ENCODE assay signal across 32 cellular contexts in genomic region chr6:152484806-152485205, GRCh38.
"Had no signal": no experiment of that assay in that cellular context is flagged by ENCODE, and none has a peak within 500 bp of the region (broad histone marks: within the 10 kb centered on the region; RNA-seq: fewer than 3 reads in every experiment).

No MANE protein-coding gene starts in this region.

- H3K9me3 ChIP-seq: adrenal gland, body of pancreas, esophagus muscularis mucosa, gastroesophageal sphincter had no signal

- H3K4me3 Mint-ChIP-seq: activated CD4-positive, alpha-beta memory T cell treated with anti-CD3 and anti-CD28 coated beads for 36 hours; activated CD4-positive, alpha-beta T cell treated with anti-CD3 and anti-CD28 coated beads for 36 hours; activated CD4-positive, alpha-beta T cell treated with anti-CD3 and anti-CD28 coated beads, Interleukin-2, amount 10 ng/mL, durations not matched to agents 24 days and 14 days; activated CD8-positive, alpha-beta memory T cell treated with anti-CD3 and anti-CD28 coated beads, Interleukin-2, amount 10 ng/mL, durations not matched to agents 7 days and 5 days; activated CD8-positive, alpha-beta T cell treated with anti-CD3 and anti-CD28 coated beads, Interleukin-2, amount 10 ng/mL, durations not matched to agents 7 days and 5 days; activated naive CD4-positive, alpha-beta T cell treated with anti-CD3 and anti-CD28 coated beads for 36 hours; activated naive CD4-positive, alpha-beta T cell treated with anti-CD3 and anti-CD28 coated beads, Interleukin-2, amount 50 U/mL, for 24 hours; activated naive CD8-positive, alpha-beta T cell treated with anti-CD3 and anti-CD28 coated beads for 36 hours; activated naive CD8-positive, alpha-beta T cell treated with anti-CD3 and anti-CD28 coated beads, Interleukin-2, amount 50 U/mL, for 24 hours; activated T-helper 1 cell treated with anti-CD3 and anti-CD28 coated beads, Interleukin-12 subunit alpha, Interleukin-12 subunit beta, Interleukin-2, Interleukin-4 antibody, amounts not matched to agents 30 ng/mL and 10 ng/mL and 1 ng/mL, durations not matched to agents 14 hours and 24 hours and 36 hours; endodermal cell had no signal

- H3K36me3 ChIP-seq: adrenal gland, gastroesophageal sphincter had no signal

- FAIRE-seq: colon had no signal

- H3K27ac ChIP-seq: adrenal gland, body of pancreas, dorsolateral prefrontal cortex, esophagus muscularis mucosa, gastroesophageal sphincter had no signal

- H3K9me3 Mint-ChIP-seq: activated CD4-positive, alpha-beta memory T cell treated with anti-CD3 and anti-CD28 coated beads for 36 hours; activated CD4-positive, alpha-beta T cell treated with anti-CD3 and anti-CD28 coated beads, Interleukin-2, amount 10 ng/mL, durations not matched to agents 24 days and 14 days; activated naive CD4-positive, alpha-beta T cell treated with anti-CD3 and anti-CD28 coated beads for 36 hours; activated naive CD4-positive, alpha-beta T cell treated with anti-CD3 and anti-CD28 coated beads, Interleukin-2, amount 50 U/mL, for 24 hours; activated naive CD8-positive, alpha-beta T cell treated with anti-CD3 and anti-CD28 coated beads for 36 hours; activated naive CD8-positive, alpha-beta T cell treated with anti-CD3 and anti-CD28 coated beads, Interleukin-2, amount 50 U/mL, for 24 hours; activated T-helper 1 cell treated with anti-CD3 and anti-CD28 coated beads, Interleukin-12 subunit alpha, Interleukin-12 subunit beta, Interleukin-2, Interleukin-4 antibody, amounts not matched to agents 30 ng/mL and 10 ng/mL and 1 ng/mL, durations not matched to agents 14 hours and 24 hours and 36 hours; activated T-helper 2 cell treated with anti-CD3 and anti-CD28 coated beads, Interferon-gamma antibody, Interleukin-2, Interleukin-4, amounts not matched to agents 10 μg/mL and 5 μg/mL and 100 μg/mL, durations not matched to agents 14 hours and 24 hours and 36 hours; endodermal cell had no signal

- H3K4me1 Mint-ChIP-seq: activated CD4-positive, alpha-beta T cell treated with anti-CD3 and anti-CD28 coated beads for 36 hours; activated CD8-positive, alpha-beta memory T cell treated with anti-CD3 and anti-CD28 coated beads, Interleukin-2, amount 10 ng/mL, durations not matched to agents 7 days and 5 days; activated naive CD4-positive, alpha-beta T cell treated with anti-CD3 and anti-CD28 coated beads, Interleukin-2, amount 50 U/mL, for 24 hours; activated naive CD8-positive, alpha-beta T cell treated with anti-CD3 and anti-CD28 coated beads for 36 hours; activated naive CD8-positive, alpha-beta T cell treated with anti-CD3 and anti-CD28 coated beads, Interleukin-2, amount 50 U/mL, for 24 hours; endodermal cell had no signal

- ATAC-seq: activated CD4-positive, alpha-beta T cell treated with anti-CD3 and anti-CD28 coated beads for 36 hours; activated CD8-positive, alpha-beta memory T cell treated with anti-CD3 and anti-CD28 coated beads, Interleukin-2, amount 10 ng/mL, durations not matched to agents 7 days and 5 days; activated CD8-positive, alpha-beta T cell treated with anti-CD3 and anti-CD28 coated beads, Interleukin-2, amount 10 ng/mL, durations not matched to agents 7 days and 5 days; activated naive CD8-positive, alpha-beta T cell treated with anti-CD3 and anti-CD28 coated beads, Interleukin-2, amount 50 U/mL, for 24 hours; body of pancreas; gastroesophageal sphincter had no signal

- H3K27me3 Mint-ChIP-seq: activated CD4-positive, alpha-beta memory T cell treated with anti-CD3 and anti-CD28 coated beads for 36 hours; activated CD4-positive, alpha-beta T cell treated with anti-CD3 and anti-CD28 coated beads for 36 hours; activated CD8-positive, alpha-beta memory T cell treated with anti-CD3 and anti-CD28 coated beads, Interleukin-2, amount 10 ng/mL, durations not matched to agents 7 days and 5 days; activated naive CD8-positive, alpha-beta T cell treated with anti-CD3 and anti-CD28 coated beads, Interleukin-2, amount 50 U/mL, for 24 hours had no signal

- H3K36me3 Mint-ChIP-seq: activated CD4-positive, alpha-beta memory T cell treated with anti-CD3 and anti-CD28 coated beads for 36 hours; activated CD8-positive, alpha-beta memory T cell treated with anti-CD3 and anti-CD28 coated beads, Interleukin-2, amount 10 ng/mL, durations not matched to agents 7 days and 5 days; activated naive CD4-positive, alpha-beta T cell treated with anti-CD3 and anti-CD28 coated beads, Interleukin-2, amount 50 U/mL, for 24 hours; activated naive CD8-positive, alpha-beta T cell treated with anti-CD3 and anti-CD28 coated beads for 36 hours had no signal

- H3K27me3 ChIP-seq: adrenal gland, body of pancreas, dorsolateral prefrontal cortex, esophagus muscularis mucosa, gastroesophageal sphincter had no signal

- H3K4me3 ChIP-seq: body of pancreas, esophagus muscularis mucosa, gastroesophageal sphincter had no signal

- H3K27ac Mint-ChIP-seq: activated CD4-positive, alpha-beta memory T cell treated with anti-CD3 and anti-CD28 coated beads for 36 hours; activated CD4-positive, alpha-beta T cell treated with anti-CD3 and anti-CD28 coated beads for 36 hours; activated CD4-positive, alpha-beta T cell treated with anti-CD3 and anti-CD28 coated beads, Interleukin-2, amount 10 ng/mL, durations not matched to agents 24 days and 14 days; activated CD8-positive, alpha-beta memory T cell treated with anti-CD3 and anti-CD28 coated beads, Interleukin-2, amount 10 ng/mL, durations not matched to agents 7 days and 5 days; activated CD8-positive, alpha-beta T cell treated with anti-CD3 and anti-CD28 coated beads, Interleukin-2, amount 10 ng/mL, durations not matched to agents 7 days and 5 days; activated naive CD4-positive, alpha-beta T cell treated with anti-CD3 and anti-CD28 coated beads for 36 hours; activated naive CD4-positive, alpha-beta T cell treated with anti-CD3 and anti-CD28 coated beads, Interleukin-2, amount 50 U/mL, for 24 hours; activated naive CD8-positive, alpha-beta T cell treated with anti-CD3 and anti-CD28 coated beads for 36 hours; activated naive CD8-positive, alpha-beta T cell treated with anti-CD3 and anti-CD28 coated beads, Interleukin-2, amount 50 U/mL, for 24 hours; activated T-helper 1 cell treated with anti-CD3 and anti-CD28 coated beads, Interleukin-12 subunit alpha, Interleukin-12 subunit beta, Interleukin-2, Interleukin-4 antibody, amounts not matched to agents 30 ng/mL and 10 ng/mL and 1 ng/mL, durations not matched to agents 14 hours and 24 hours and 36 hours; activated T-helper 2 cell treated with anti-CD3 and anti-CD28 coated beads, Interferon-gamma antibody, Interleukin-2, Interleukin-4, amounts not matched to agents 10 μg/mL and 5 μg/mL and 100 μg/mL, durations not matched to agents 14 hours and 24 hours and 36 hours; endodermal cell had no signal

- H3K4me1 ChIP-seq: adrenal gland, body of pancreas, esophagus muscularis mucosa, gastroesophageal sphincter had no signal

- DNase-seq: activated CD4-positive, alpha-beta memory T cell treated with anti-CD3 and anti-CD28 coated beads for 36 hours; activated CD4-positive, alpha-beta T cell treated with anti-CD3 and anti-CD28 coated beads for 36 hours; activated CD4-positive, alpha-beta T cell treated with anti-CD3 and anti-CD28 coated beads, Interleukin-2, amount 10 ng/mL, durations not matched to agents 24 days and 14 days; activated CD4-positive, CD25-positive, alpha-beta regulatory T cell; activated CD4-positive, CD25-positive, alpha-beta regulatory T cell treated with anti-CD3 and anti-CD28 coated beads, Interleukin-2, amount 50 U/mL, for 72 hours; activated CD8-positive, alpha-beta memory T cell treated with anti-CD3 and anti-CD28 coated beads, Interleukin-2, amount 10 ng/mL, durations not matched to agents 7 days and 5 days; activated CD8-positive, alpha-beta memory T cell treated with anti-CD3 and anti-CD28 coated beads, Interleukin-2, amount 50 U/mL, for 4 hours; activated CD8-positive, alpha-beta T cell treated with anti-CD3 and anti-CD28 coated beads, Interleukin-2, amount 10 ng/mL, durations not matched to agents 7 days and 5 days; activated effector memory CD4-positive, alpha-beta T cell treated with anti-CD3 and anti-CD28 coated beads, Interleukin-2, amount 50 U/mL, for 16 hours; activated naive CD4-positive, alpha-beta T cell treated with anti-CD3 and anti-CD28 coated beads for 36 hours; activated naive CD8-positive, alpha-beta T cell treated with anti-CD3 and anti-CD28 coated beads for 36 hours; activated naive CD8-positive, alpha-beta T cell treated with anti-CD3 and anti-CD28 coated beads, Interleukin-2, amount 50 U/mL, for 24 hours; activated T-cell treated with anti-CD3 and anti-CD28 coated beads, Interleukin-2, amount 50 U/mL, for 1 hour; activated T-cell treated with anti-CD3 and anti-CD28 coated beads, Interleukin-2, amount 50 U/mL, for 48 hours; adrenal gland; amygdala; aorta; body of pancreas; caudate nucleus; cortex of kidney; dorsolateral prefrontal cortex; effector memory CD4-positive, alpha-beta T cell; endodermal cell; erythroblast; foreskin melanocyte; T-helper 2 cell had no signal
